ENCODE assay signal across 12 cellular contexts in genomic region chr20:50680106-50680960, GRCh38. TPM values are rescaled to one million over a fixed set of nuclear protein-coding genes. Genes with fewer than 3 reads are reported as not detected.
A peak's percentile ranks its signal among the peaks of the same experiment; 100 is the strongest.
DNase-seq lines count a peak whose midpoint lies in the region; ATAC-seq and TF ChIP-seq lines count a peak whose summit lies in the region.
"Had no signal": no experiment of that assay in that cellular context is flagged by ENCODE, and none has a peak within 500 bp of the region (broad histone marks: within the 10 kb centered on the region; RNA-seq: fewer than 3 reads in every experiment).

No MANE protein-coding gene starts in this region.

- no peaks in the 10 kb centered on the region for H3K79me2 ChIP-seq in neural progenitor cell (ENCODE audit: low read depth)

- 20 to 74% methylated on average over 1 to 9 of the region's 19 CpGs for WGBS in gastroesophageal sphincter (ENCODE audit: low coverage in 1 of 2), 2 donors

- H3K27ac Mint-ChIP-seq in neural progenitor cell = no peak overlapping the region
- H3K27ac Mint-ChIP-seq: activated T-cell treated with anti-CD3 and anti-CD28 coated beads, Interleukin-2, amount 50 U/mL, for 72 hours had no signal

- peaks cover 6% of the 10 kb centered on the region for H3K27me3 Mint-ChIP-seq in neural progenitor cell (ENCODE audit: insufficient read depth, low read depth)

- H3K4me3 ChIP-seq in Peyer's patch (no peak overlapping the region), gastroesophageal sphincter (no peak overlapping the region), neural progenitor cell (no peak overlapping the region)

- no peaks in the 10 kb centered on the region for H3K36me3 Mint-ChIP-seq in neural progenitor cell

- no peaks in the 10 kb centered on the region for H4K20me1 ChIP-seq in neural progenitor cell (ENCODE audit: low read depth)

- H3K9me3 ChIP-seq in Peyer's patch (no peaks in the 10 kb centered on the region), gastroesophageal sphincter (no peaks in the 10 kb centered on the region), neural progenitor cell (ENCODE audit: low read depth) (no peaks in the 10 kb centered on the region)

- no peak overlapping the region for H3K9ac ChIP-seq in neural progenitor cell

- H3K4me3 Mint-ChIP-seq in neural progenitor cell = no peak overlapping the region
- H3K4me3 Mint-ChIP-seq: activated T-cell treated with anti-CD3 and anti-CD28 coated beads, Interleukin-2, amount 50 U/mL, for 72 hours had no signal

- TF ChIP-seq EP300 in gastroesophageal sphincter (IDR thresholded peaks at IDR 0.05) = no peak

- peak overlapping the region; percentile 52 for H3K4me2 ChIP-seq in neural progenitor cell

- H3K27ac ChIP-seq in Peyer's patch (peak overlapping the region in 3 of 4 donors; percentile 30 to 79 (median 78)), gastroesophageal sphincter (peak overlapping the region in 3 of 4 donors; percentile 16 to 37 (median 35)), neural progenitor cell (no peak overlapping the region)
- H3K27ac ChIP-seq: RWPE1 had no signal

- ATAC-seq in gastroesophageal sphincter (peak; percentile 85), GM18517 (IDR thresholded peaks at IDR 0.05; ENCODE audit: unreplicated experiment) (no peak)
- ATAC-seq: activated T-cell treated with anti-CD3 and anti-CD28 coated beads, Interleukin-2, amount 50 U/mL, for 72 hours had no signal

- TF ChIP-seq POLR2A in Peyer's patch (IDR thresholded peaks at IDR 0.05) (no peak), gastroesophageal sphincter (IDR thresholded peaks at IDR 0.05) (no peak)

- H3K4me1 ChIP-seq in Peyer's patch (peaks cover 0 to 26% (median 0%) of the 10 kb centered on the region in 4 donors), gastroesophageal sphincter (peaks cover 0 to 7% (median 0%) of the 10 kb centered on the region in 3 donors), neural progenitor cell (peaks cover 9% of the 10 kb centered on the region)

- peaks cover 14% of the 10 kb centered on the region for H3K4me1 Mint-ChIP-seq in neural progenitor cell

- no peaks in the 10 kb centered on the region for H3K9me3 Mint-ChIP-seq in neural progenitor cell
- H3K9me3 Mint-ChIP-seq: activated T-cell treated with anti-CD3 and anti-CD28 coated beads, Interleukin-2, amount 50 U/mL, for 72 hours had no signal

- H3K36me3 ChIP-seq in Peyer's patch (no peaks in the 10 kb centered on the region), gastroesophageal sphincter (no peaks in the 10 kb centered on the region), neural progenitor cell (no peaks in the 10 kb centered on the region)

- no peak for TF ChIP-seq CTCF in AG09319 (IDR thresholded peaks at IDR 0.05; ENCODE audit: low read depth, low read length)
- TF ChIP-seq CTCF in Peyer's patch (IDR thresholded peaks at IDR 0.05) = no peak
- TF ChIP-seq CTCF in gastroesophageal sphincter (IDR thresholded peaks at IDR 0.05) = no peak
- TF ChIP-seq CTCF in neural progenitor cell (IDR thresholded peaks at IDR 0.05) = no peak

- peak; percentile 65 for DNase-seq in AG09319 (ENCODE audit: extremely low read depth, low read depth)
- peak in 2 of 3 donors; percentile 78 to 84 for DNase-seq in Peyer's patch
- DNase-seq in neural progenitor cell (ENCODE audit: low spot score) = no peak
- no peak for DNase-seq in CD1c-positive myeloid dendritic cell (ENCODE audit: extremely low spot score)
- DNase-seq in RPMI8226 = no peak
- no peak for DNase-seq in GOT3 (lab: John Stamatoyannopoulos, UW)
- DNase-seq: activated T-cell treated with anti-CD3 and anti-CD28 coated beads, Interleukin-2, amount 50 U/mL, for 72 hours; Kasumi-1; stimulated activated naive CD4-positive, alpha-beta T cell had no signal

- H3F3A ChIP-seq in neural progenitor cell (ENCODE audit: low read depth) = no peaks in the 10 kb centered on the region

- H3K27me3 ChIP-seq in Peyer's patch = no peaks in the 10 kb centered on the region
- H3K27me3 ChIP-seq in gastroesophageal sphincter = no peaks in the 10 kb centered on the region
- no peaks in the 10 kb centered on the region for H3K27me3 ChIP-seq in neural progenitor cell

- H2AFZ ChIP-seq in neural progenitor cell (replicated peaks) = peak overlapping the region; percentile 36

RNA-seq across cellular contexts. Expression of gene RIPOR3, which starts 11.0 kb away (rescaled TPM):
- 10 to 100 TPM in 3 of 4 donors, 1 to 10 TPM in 1; 8.2 to 51.2 (median 20.5) TPM for total RNA-seq in Peyer's patch
- 10 to 100 TPM in 2 of 4 donors, 1 to 10 TPM in 2; 8.2 to 24.1 (median 12.9) TPM for total RNA-seq in gastroesophageal sphincter
- total RNA-seq in neural progenitor cell (ENCODE audit: low replicate concordance) = 1.2 and 3.7 TPM in 2 replicates

RNA-seq across cellular contexts. Expression of gene PARD6B, which starts 51.0 kb away (rescaled TPM):
- total RNA-seq in Peyer's patch (10 to 100 TPM in 3 of 4 donors, 1 to 10 TPM in 1; 6.6 to 27.0 (median 18.4) TPM), gastroesophageal sphincter (1 to 10 TPM; 2.4 to 3.8 (median 2.8) TPM), neural progenitor cell (ENCODE audit: low replicate concordance) (31.0 and 45.7 TPM in 2 replicates)

Comparison
In these comparisons a context has a peak if more than half of its experiments do, and no peak if none do; other contexts are left out.
1. DNase-seq: peak in AG09319 (single experiment) and Peyer's patch (2 of 3); none in neural progenitor cell (single experiment), CD1c-positive myeloid dendritic cell (single experiment), RPMI8226 (single experiment) and GOT3 (single experiment).